Comparison of ENCODE assay signal across 8 cellular contexts in genomic region chr4:100189820-100190642, GRCh38. TPM values are rescaled to one million over a fixed set of nuclear protein-coding genes. Genes with fewer than 3 reads are reported as not detected.
A peak's percentile ranks its signal among the peaks of the same experiment; 100 is the strongest.
DNase-seq lines count a peak whose midpoint lies in the region; ATAC-seq and TF ChIP-seq lines count a peak whose summit lies in the region.

A gene with protein sequence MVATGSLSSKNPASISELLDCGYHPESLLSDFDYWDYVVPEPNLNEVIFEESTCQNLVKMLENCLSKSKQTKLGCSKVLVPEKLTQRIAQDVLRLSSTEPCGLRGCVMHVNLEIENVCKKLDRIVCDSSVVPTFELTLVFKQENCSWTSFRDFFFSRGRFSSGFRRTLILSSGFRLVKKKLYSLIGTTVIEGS (minus strand): TSS chr4:100190468. CDS start chr4:100189983, 485 bp downstream.

- no peaks in the 10 kb centered on the region; the same call in 1 of the 2 replicates for H3K4me1 ChIP-seq in GM23248 (ENCODE audit: insufficient read depth)
- no peaks in the 10 kb centered on the region for H3K4me1 ChIP-seq in fibroblast of lung (ENCODE audit: control insufficient read depth, extremely low read depth, insufficient read depth, low read length)

- H3K9me3 ChIP-seq in GM23248 (ENCODE audit: low read depth): no peaks in the 10 kb centered on the region
- H3K9me3 ChIP-seq in fibroblast of lung (ENCODE audit: control insufficient read depth, insufficient read depth, low read depth, low read length): no peaks in the 10 kb centered on the region

- no peaks in the 10 kb centered on the region for H3K36me3 ChIP-seq in GM23248 (ENCODE audit: low read depth)
- H3K36me3 ChIP-seq in fibroblast of lung (ENCODE audit: control insufficient read depth, insufficient read depth, low read length): no peaks in the 10 kb centered on the region

- CTCF ChIA-PET in AG04449 (lab: Yijun Ruan, JAX): no interaction called here
- CTCF ChIA-PET in activated CD8-positive, alpha-beta T cell treated with anti-CD3 and anti-CD28 coated beads for 36 hours (lab: Charles Lee): no interaction called here

- peak within 1 kb of the TSS; percentile 83 for H2AFZ ChIP-seq in GM23248
- H2AFZ ChIP-seq in fibroblast of lung (ENCODE audit: low read length): peak within 1 kb of the TSS; percentile 86

- POLR2A ChIA-PET in AG04449 (lab: Yijun Ruan, JAX): no interaction called here
- POLR2A ChIA-PET in activated CD8-positive, alpha-beta T cell treated with anti-CD3 and anti-CD28 coated beads for 36 hours (lab: Charles Lee): no interaction called here

- intact Hi-C loops in activated CD8-positive, alpha-beta T cell treated with anti-CD3 and anti-CD28 coated beads for 36 hours (cut with micrococcal nuclease): no loop called here
- intact Hi-C loops in natural killer cell (cut with micrococcal nuclease): no loop called here

- H3K27ac ChIP-seq in GM23248 (no peak within 1 kb of the TSS), fibroblast of lung (ENCODE audit: insufficient read depth, low read length) (no peak within 1 kb of the TSS)

- H3K27me3 ChIP-seq in GM23248 (replicated peaks; ENCODE audit: insufficient read depth): no peaks in the 10 kb centered on the region
- H3K27me3 ChIP-seq in fibroblast of lung (ENCODE audit: control insufficient read depth, insufficient read depth, low read length): no peaks in the 10 kb centered on the region

- 1 to 2% methylated on average over 35 to 49 of the region's 51 CpGs for WGBS in GM23248 (ENCODE audit: low coverage in 1 of 2, low lambda C conversion rate in 2 of 2, missing lambda C conversion rate in 2 of 2), 2 experiments

- peak within 1 kb of the TSS; percentile 42 for H3K9ac ChIP-seq in GM23248
- H3K9ac ChIP-seq in fibroblast of lung (ENCODE audit: insufficient read depth, low read length): peak within 1 kb of the TSS; percentile 41

- H3K27me3 Mint-ChIP-seq in activated CD8-positive, alpha-beta T cell treated with anti-CD3 and anti-CD28 coated beads for 36 hours: peaks cover 39% of the 10 kb centered on the region
- peaks cover 32 to 64% of the 10 kb centered on the region in 2 donors for H3K27me3 Mint-ChIP-seq in natural killer cell (ENCODE audit: low read depth in 2 of 2)

- H3F3A ChIP-seq in GM23248 (ENCODE audit: insufficient read depth): no peaks in the 10 kb centered on the region; the same call in 1 of the 2 replicates

- no peak within 1 kb of the TSS for H3K27ac Mint-ChIP-seq in activated CD8-positive, alpha-beta T cell treated with anti-CD3 and anti-CD28 coated beads for 36 hours
- H3K27ac Mint-ChIP-seq in natural killer cell: peak within 1 kb of the TSS in 1 of 2 donors; percentile 15

- H3K9me3 Mint-ChIP-seq in activated CD8-positive, alpha-beta T cell treated with anti-CD3 and anti-CD28 coated beads for 36 hours: no peaks in the 10 kb centered on the region
- H3K9me3 Mint-ChIP-seq in natural killer cell: no peaks in the 10 kb centered on the region

- peak within 1 kb of the TSS; percentile 73 for H3K4me2 ChIP-seq in GM23248 (ENCODE audit: unreplicated experiment)
- peak within 1 kb of the TSS; percentile 86 for H3K4me2 ChIP-seq in fibroblast of lung (ENCODE audit: extremely low read depth, insufficient read depth, low read length)

- H3K4me3 Mint-ChIP-seq in activated CD8-positive, alpha-beta T cell treated with anti-CD3 and anti-CD28 coated beads for 36 hours: peak within 1 kb of the TSS; percentile 57
- H3K4me3 Mint-ChIP-seq in natural killer cell: peak within 1 kb of the TSS; percentile 84

- no peaks in the 10 kb centered on the region for H3K79me2 ChIP-seq in GM23248 (ENCODE audit: insufficient read depth)
- no peaks in the 10 kb centered on the region for H3K79me2 ChIP-seq in fibroblast of lung (ENCODE audit: control insufficient read depth, insufficient read depth, low read length)

- TF ChIP-seq CTCF in AG04449 (IDR thresholded peaks at IDR 0.05; ENCODE audit: insufficient read depth, low read length, missing control alignments) (no peak), fibroblast of lung (conservative IDR thresholded peaks at IDR 0.05 in 1 of 2, IDR thresholded peaks at IDR 0.05 in 1 of 2; ENCODE audit: low read depth in 1 of 2, low read length in 2 of 2) (no peak), natural killer cell (IDR thresholded peaks at IDR 0.05) (no peak)
- no peak for TF ChIP-seq CTCF in activated CD8-positive, alpha-beta T cell treated with anti-CD3 and anti-CD28 coated beads for 36 hours (IDR thresholded peaks at IDR 0.05)

- no peaks in the 10 kb centered on the region for H3K36me3 Mint-ChIP-seq in activated CD8-positive, alpha-beta T cell treated with anti-CD3 and anti-CD28 coated beads for 36 hours (ENCODE audit: low read depth)
- peaks cover 7% of the 10 kb centered on the region for H3K36me3 Mint-ChIP-seq in natural killer cell

- H3K9me2 ChIP-seq in GM23248 (ENCODE audit: insufficient read depth): no peaks in the 10 kb centered on the region

- H3K4me1 Mint-ChIP-seq in activated CD8-positive, alpha-beta T cell treated with anti-CD3 and anti-CD28 coated beads for 36 hours (ENCODE audit: low read depth): peaks cover 14% of the 10 kb centered on the region
- H3K4me1 Mint-ChIP-seq in natural killer cell: peaks cover 17 to 19% of the 10 kb centered on the region in 2 donors

- peak within 1 kb of the TSS; percentile 54 for H3K4me3 ChIP-seq in AG04449 (ENCODE audit: low read depth, low read length)
- H3K4me3 ChIP-seq in GM23248: peak within 1 kb of the TSS; percentile 71
- peak within 1 kb of the TSS; percentile 70 to 73 (median 72) for H3K4me3 ChIP-seq in fibroblast of lung (replicated peaks in 1 of 4; ENCODE audit: control extremely low read depth in 1 of 4, insufficient read depth in 1 of 4, low read depth in 3 of 4, low read length in 4 of 4)

- peak; percentile 72 for ATAC-seq in activated CD8-positive, alpha-beta T cell treated with anti-CD3 and anti-CD28 coated beads for 36 hours
- ATAC-seq in natural killer cell (peak; percentile 70 to 80 (median 71)), GM21526 (IDR thresholded peaks at IDR 0.05; ENCODE audit: low FRiP score, unreplicated experiment) (no peak)

- H4K20me1 ChIP-seq in GM23248 (ENCODE audit: insufficient read depth) (no peaks in the 10 kb centered on the region), fibroblast of lung (ENCODE audit: control insufficient read depth, extremely low read depth, insufficient read depth, low read length) (no peaks in the 10 kb centered on the region)

- in situ Hi-C loops in GM23248 (cut with MboI): no loop called here

- no peak for DNase-seq in AG04449 (ENCODE audit: low read depth, low spot score)
- peak; percentile 74 for DNase-seq in GM23248
- DNase-seq in activated CD8-positive, alpha-beta T cell treated with anti-CD3 and anti-CD28 coated beads for 36 hours: peak; percentile 7
- DNase-seq in fibroblast of lung (ENCODE audit: low read depth in 2 of 2): peak; percentile 34 to 35
- no peak for DNase-seq in natural killer cell
- no peak for DNase-seq in OCI-M1 (lab: John Stamatoyannopoulos, UW)
- DNase-seq in GDM1 (lab: John Stamatoyannopoulos, UW): no peak

RNA-seq across cellular contexts. Expression of the gene that starts here (rescaled TPM):
- total RNA-seq in GM23248 (2014; rRNA removed; shearing (Covaris generic)): 2.3 and 3.2 TPM in 2 replicates
- polyA plus RNA-seq in GM23248 (2016; fragmentation: Nextera tagmentation; extraction: Ambion mirVana) (3.5 and 3.7 TPM in 2 replicates), fibroblast of lung (10.8 and 14.2 TPM in 2 replicates)
- total RNA-seq in activated CD8-positive, alpha-beta T cell treated with anti-CD3 and anti-CD28 coated beads for 36 hours: under 1 TPM; 0.63 to 0.95 TPM
- total RNA-seq in fibroblast of lung (3.3 and 6.4 TPM in 2 replicates), natural killer cell (not detected)
- polyA plus RNA-seq in fibroblast of lung (2012): 6.1 and 6.9 TPM in 2 replicates
- 1.5 and 2.2 TPM in 2 replicates for polyA minus RNA-seq in fibroblast of lung (ENCODE audit: low replicate concordance)

Comparison
In these comparisons a context has a peak if more than half of its experiments do, and no peak if none do; other contexts are left out.
1. Peak in DNase-seq and ATAC-seq in activated CD8-positive, alpha-beta T cell treated with anti-CD3 and anti-CD28 coated beads for 36 hours; RNA of the gene not detected or under 1 TPM.
2. Peak in ATAC-seq in natural killer cell; RNA of the gene not detected or under 1 TPM.
3. DNase-seq: peak in GM23248 (single experiment) and fibroblast of lung (2 of 2); none in AG04449 (single experiment), natural killer cell (single experiment), OCI-M1 (single experiment) and GDM1 (single experiment).
4. Peak in every context shown above with its lines, with median percentiles within 50 percentile points of each other: H3K4me3 ChIP-seq.